8 cellular contexts compared by ENCODE assay signal in the genomic region with DNA sequence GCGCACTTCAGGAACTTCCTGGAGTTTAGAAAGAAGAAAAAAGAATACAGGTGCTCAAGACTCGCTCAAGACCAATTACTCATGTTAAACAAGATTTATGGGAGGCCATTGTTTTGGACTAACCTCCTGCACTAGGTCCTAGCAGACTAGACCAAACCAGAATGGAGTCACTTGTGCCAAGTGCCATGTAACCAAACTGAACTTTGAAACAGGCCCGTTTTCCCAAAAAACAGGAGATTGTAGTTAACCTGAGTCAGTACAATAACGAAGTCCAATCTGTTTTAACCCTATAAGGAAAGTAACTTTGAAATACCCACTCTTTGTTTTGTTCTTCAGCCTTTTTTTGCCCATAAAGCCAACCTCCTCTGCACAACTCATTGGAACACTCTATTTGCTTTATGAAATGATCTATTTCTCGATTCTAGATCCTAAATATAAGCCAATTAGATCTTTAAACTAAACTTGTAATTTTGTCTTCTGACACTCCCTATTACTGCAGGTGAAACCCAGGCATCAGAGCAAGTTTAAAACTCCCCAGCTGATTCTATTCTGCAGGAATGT.
A peak's percentile ranks its signal among the peaks of the same experiment; 100 is the strongest.
DNase-seq lines count a peak whose midpoint lies in the region; TF ChIP-seq lines count a peak whose summit lies in the region.

No MANE protein-coding gene starts in this region.

- H3K4me1 ChIP-seq in effector memory CD4-positive, alpha-beta T cell (ENCODE audit: control insufficient read depth, insufficient read depth, low read length, poor library complexity, severe bottlenecking), result peaks cover 4% of the 10 kb centered on the region
- peaks cover 29% of the 10 kb centered on the region for H3K4me1 ChIP-seq in neuron (ENCODE audit: insufficient read depth, low read length)

- H3K36me3 ChIP-seq in effector memory CD4-positive, alpha-beta T cell (ENCODE audit: control insufficient read depth, insufficient read depth, low read length), result no peaks in the 10 kb centered on the region
- no peaks in the 10 kb centered on the region for H3K36me3 ChIP-seq in neuron (ENCODE audit: insufficient read depth, low read length)

- no peak for TF ChIP-seq CTCF in C4-2B (conservative IDR thresholded peaks at IDR 0.05)

- no peaks in the 10 kb centered on the region for H3K9me3 ChIP-seq in effector memory CD4-positive, alpha-beta T cell (ENCODE audit: control insufficient read depth, low read length)
- no peaks in the 10 kb centered on the region for H3K9me3 ChIP-seq in neuron (ENCODE audit: low read length)

- H3K4me3 ChIP-seq in effector memory CD4-positive, alpha-beta T cell (ENCODE audit: insufficient read depth, low read depth, low read length, poor library complexity, severe bottlenecking), result peak overlapping the region; percentile 66
- peak overlapping the region; percentile 65 for H3K4me3 ChIP-seq in neuron (ENCODE audit: low read length)

- H3K27me3 ChIP-seq in effector memory CD4-positive, alpha-beta T cell (replicated peaks; ENCODE audit: control insufficient read depth, insufficient read depth, low read length, poor library complexity, severe bottlenecking), result no peaks in the 10 kb centered on the region
- no peaks in the 10 kb centered on the region for H3K27me3 ChIP-seq in neuron (ENCODE audit: insufficient read depth, low read length)

- peak; percentile 15 for DNase-seq in NCI-H69 (lab: John Stamatoyannopoulos, UW)
- DNase-seq in effector memory CD4-positive, alpha-beta T cell, result no peak
- DNase-seq in NCI-H2227 treated with DMSO at 0.1 percent for 48 hours (lab: John Stamatoyannopoulos, UW), result no peak
- no peak for DNase-seq in NCI-H510A treated with DMSO at 0.1 percent for 48 hours (lab: John Stamatoyannopoulos, UW)
- DNase-seq in Kasumi-1 (lab: John Stamatoyannopoulos, UW), result no peak
- no peak for DNase-seq in EL

- H2AFZ ChIP-seq in neuron (ENCODE audit: low read depth, low read length), result peak overlapping the region; percentile 87

- H3K27ac ChIP-seq in C4-2B, result peak overlapping the region; percentile 77
- peak overlapping the region; percentile 61 for H3K27ac ChIP-seq in effector memory CD4-positive, alpha-beta T cell (ENCODE audit: insufficient read depth, low read length, poor library complexity, severe bottlenecking)
